Comparison of ENCODE assay signal across 10 cellular contexts in the genomic region with DNA sequence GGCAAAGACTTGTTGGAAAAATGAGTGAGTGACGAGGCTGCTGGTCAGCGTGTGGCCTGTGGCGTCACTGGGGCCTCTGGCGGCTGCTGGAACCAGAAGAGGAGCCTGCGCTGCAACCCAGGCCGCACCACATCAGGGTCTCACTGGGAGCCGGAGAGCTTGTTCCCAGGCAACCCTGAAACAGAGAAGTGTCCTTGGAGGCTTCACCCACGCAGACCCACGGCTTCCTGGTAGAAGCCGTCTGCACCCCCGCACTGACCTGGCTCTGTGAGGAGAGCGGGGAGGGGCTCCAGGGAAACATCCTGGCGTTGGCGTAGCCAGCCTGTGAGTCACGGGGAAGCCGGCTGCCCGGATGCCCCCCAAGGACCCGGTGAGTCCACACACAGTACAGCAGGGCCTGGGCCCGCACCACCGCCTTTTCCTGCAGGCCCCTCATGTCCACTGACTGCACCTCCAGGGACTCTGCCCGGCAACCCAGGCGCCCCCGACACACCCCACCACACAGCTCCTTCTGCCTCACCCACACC. TPM values are rescaled to one million over a fixed set of nuclear protein-coding genes. Genes with fewer than 3 reads are reported as not detected.
DNase-seq lines count a peak whose midpoint lies in the region; TF ChIP-seq lines count a peak whose summit lies in the region.
"Had no signal": no experiment of that assay in that cellular context is flagged by ENCODE, and none has a peak within 500 bp of the region (broad histone marks: within the 10 kb centered on the region; RNA-seq: fewer than 3 reads in every experiment).

No MANE protein-coding gene starts in this region.

- no peaks in the 10 kb centered on the region for H3K36me3 ChIP-seq in adrenal gland (replicated peaks in 1 of 2)
- H3K36me3 ChIP-seq in CD8-positive, alpha-beta memory T cell (ENCODE audit: insufficient read depth, low read length), result no peaks in the 10 kb centered on the region
- H3K36me3 ChIP-seq: WERI-Rb-1 had no signal

- no peaks in the 10 kb centered on the region for H3K4me1 Mint-ChIP-seq in CD8-positive, alpha-beta memory T cell

- WGBS in adrenal gland, 4 donors, result 24 to 54% (median 41%) methylated on average over 7 to 23 of the region's 23 CpGs

- DNase-seq in AG09309 (ENCODE audit: low read depth), result peak; percentile 69
- peak; percentile 49 to 90 (median 69) for DNase-seq in adrenal gland
- DNase-seq in fibroblast of the aortic adventitia (ENCODE audit: low read depth), result peak; percentile 33
- DNase-seq in posterior vena cava (ENCODE audit: low spot score), result peak; percentile 93
- no peak for DNase-seq in activated gamma-delta T cell (lab: John Stamatoyannopoulos, UW)
- no peak for DNase-seq in SKM-1 treated with dmso at 0.1 percent for 144 hours (lab: John Stamatoyannopoulos, UW; ENCODE audit: unreplicated experiment)
- DNase-seq in NCI-H1092 treated with DMSO at 0.1 percent for 48 hours (lab: John Stamatoyannopoulos, UW), result no peak
- no peak for DNase-seq in CD8-positive, alpha-beta memory T cell
- DNase-seq: NCI-H1092, WERI-Rb-1 had no signal

- H3K27ac ChIP-seq in adrenal gland, result peak overlapping the region in 2 of 5 donors; percentile 49 to 51
- no peak overlapping the region for H3K27ac ChIP-seq in CD8-positive, alpha-beta memory T cell (ENCODE audit: low read depth, low read length)
- H3K27ac ChIP-seq: WERI-Rb-1 had no signal

- H3K4me3 ChIP-seq in AG09309 (ENCODE audit: control insufficient read depth, low read depth, low read length) (no peak overlapping the region), adrenal gland (no peak overlapping the region), fibroblast of the aortic adventitia (ENCODE audit: low read depth, low read length) (no peak overlapping the region)
- no peak overlapping the region for H3K4me3 ChIP-seq in CD8-positive, alpha-beta memory T cell (ENCODE audit: low read length)

- CTCF ChIA-PET in CD8-positive, alpha-beta memory T cell (lab: Charles Lee), result no interaction called here

- intact Hi-C loops in adrenal gland (cut with DNase I), result no loop called here
- intact Hi-C loops in posterior vena cava (cut with DNase I), result no loop called here

- POLR2A ChIA-PET in CD8-positive, alpha-beta memory T cell (lab: Charles Lee), result no interaction called here

- no peaks in the 10 kb centered on the region for H3K36me3 Mint-ChIP-seq in CD8-positive, alpha-beta memory T cell

- H3K9me3 ChIP-seq in adrenal gland (replicated peaks in 1 of 3), result no peaks in the 10 kb centered on the region
- no peaks in the 10 kb centered on the region for H3K9me3 ChIP-seq in CD8-positive, alpha-beta memory T cell (ENCODE audit: low read length)

- peaks cover 0 to 11% of the 10 kb centered on the region in 2 donors for H3K4me1 ChIP-seq in adrenal gland (replicated peaks in 1 of 2)
- no peaks in the 10 kb centered on the region for H3K4me1 ChIP-seq in CD8-positive, alpha-beta memory T cell (ENCODE audit: insufficient read depth, low read length)

- no peak overlapping the region for H3K4me3 Mint-ChIP-seq in CD8-positive, alpha-beta memory T cell

- no peaks in the 10 kb centered on the region for H3K9me3 Mint-ChIP-seq in CD8-positive, alpha-beta memory T cell

- no peak for TF ChIP-seq POLR2A in adrenal gland (IDR thresholded peaks at IDR 0.05)

- no peaks in the 10 kb centered on the region for H3K27me3 ChIP-seq in adrenal gland
- no peaks in the 10 kb centered on the region for H3K27me3 ChIP-seq in CD8-positive, alpha-beta memory T cell (ENCODE audit: insufficient read depth, low read length, poor library complexity, severe bottlenecking)

- TF ChIP-seq CTCF in AG09309 (IDR thresholded peaks at IDR 0.05; ENCODE audit: control insufficient read depth, insufficient read depth, low read depth, low read length, missing control alignments), result no peak
- no peak for TF ChIP-seq CTCF in adrenal gland (IDR thresholded peaks at IDR 0.05)
- no peak for TF ChIP-seq CTCF in fibroblast of the aortic adventitia (IDR thresholded peaks at IDR 0.05; ENCODE audit: insufficient read depth, low read length)

- peaks cover 4 to 8% of the 10 kb centered on the region in 2 donors for H3K27me3 Mint-ChIP-seq in CD8-positive, alpha-beta memory T cell

- peak overlapping the region in 1 of 8 donors; percentile 65 for H3K27ac Mint-ChIP-seq in CD8-positive, alpha-beta memory T cell

RNA-seq across cellular contexts. Expression of a gene that starts 57.4 kb away (rescaled TPM):
- 100 to 1,000 TPM in 7 of 8 donors, 10 to 100 TPM in 1; 70.4 to 362 (median 151) TPM for total RNA-seq in adrenal gland
- polyA plus RNA-seq in adrenal gland, result 100 to 1,000 TPM in 2 of 3 donors, 10 to 100 TPM in 1; 22.3 to 490 (median 341) TPM
- total RNA-seq in fibroblast of the aortic adventitia (ENCODE audit: low replicate concordance), result 1,082 and 1,517 TPM in 2 replicates
- total RNA-seq in posterior vena cava, result 100 to 1,000 TPM; 606 to 689 TPM
- 10 to 100 TPM; 12.1 to 13.1 TPM for total RNA-seq in CD8-positive, alpha-beta memory T cell
- 1.6 TPM for polyA plus RNA-seq in CD8-positive, alpha-beta memory T cell

RNA-seq across cellular contexts. Expression of a gene that starts 59.0 kb away (rescaled TPM):
- total RNA-seq in adrenal gland, result 100 to 1,000 TPM in 7 of 8 donors, 10 to 100 TPM in 1; 80.3 to 335 (median 181) TPM
- 100 to 1,000 TPM in 2 of 3 donors, 10 to 100 TPM in 1; 19.0 to 543 (median 246) TPM for polyA plus RNA-seq in adrenal gland
- total RNA-seq in fibroblast of the aortic adventitia (ENCODE audit: low replicate concordance), result 1,068 and 5,275 TPM in 2 replicates
- total RNA-seq in posterior vena cava, result 1,000 to 10,000 TPM; 1,504 to 1,642 TPM
- total RNA-seq in CD8-positive, alpha-beta memory T cell, result 10 to 100 TPM; 22.8 to 25.1 TPM
- 17.4 TPM for polyA plus RNA-seq in CD8-positive, alpha-beta memory T cell

Comparison
In these comparisons a context has a peak if more than half of its experiments do, and no peak if none do; other contexts are left out.
1. DNase-seq: peak in AG09309 (single experiment), adrenal gland (7 of 7), fibroblast of the aortic adventitia (single experiment) and posterior vena cava (single experiment); none in activated gamma-delta T cell (single experiment), SKM-1 treated with dmso at 0.1 percent for 144 hours (single experiment), NCI-H1092 treated with DMSO at 0.1 percent for 48 hours (single experiment) and CD8-positive, alpha-beta memory T cell (0 of 5).
2. RNA of a gene that starts 57.4 kb away (total RNA-seq): 1,082 to 1,517 TPM in fibroblast of the aortic adventitia, 606 to 689 TPM in posterior vena cava and 70.4 to 362 TPM in adrenal gland; 12.1 to 13.1 TPM in CD8-positive, alpha-beta memory T cell; every median in the first group is over 4 times any median in the second.